29 cellular contexts compared by ENCODE assay signal in the genomic region with DNA sequence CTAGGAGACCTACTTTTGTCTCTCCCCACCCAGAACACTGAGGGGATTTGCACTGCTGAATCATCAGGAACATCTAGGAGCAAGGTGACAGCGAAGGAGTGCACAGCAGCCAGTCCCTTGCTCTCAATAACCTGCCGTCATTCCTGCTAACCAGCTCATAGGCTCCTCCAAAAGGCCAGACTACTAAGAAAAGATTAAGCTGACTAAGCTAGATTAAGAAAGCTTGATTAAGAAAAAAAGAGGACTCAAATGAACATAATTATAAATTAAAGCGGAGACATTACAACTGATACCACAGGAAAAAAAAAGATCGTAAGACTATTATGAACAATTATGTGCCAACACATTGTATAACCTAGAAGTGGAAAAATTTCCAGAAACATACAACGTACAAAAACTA.
"Had no signal": no experiment of that assay in that cellular context is flagged by ENCODE, and none has a peak within 500 bp of the region (broad histone marks: within the 10 kb centered on the region; RNA-seq: fewer than 3 reads in every experiment).

No MANE protein-coding gene starts in this region.

- H3K36me3 ChIP-seq: gastrocnemius medialis, heart left ventricle, left lung, ovary, spleen, suprapubic skin, transverse colon, upper lobe of right lung, uterus had no signal

- H3K4me1 Mint-ChIP-seq: naive thymus-derived CD4-positive, alpha-beta T cell; nephron; stimulated activated naive CD8-positive, alpha-beta T cell treated with anti-CD3 and anti-CD28 coated beads, Interleukin-15, amount 100 ng/mL, for 72 hours had no signal

- H2AFZ ChIP-seq: hepatocyte had no signal

- H3K9me3 Mint-ChIP-seq: nephron had no signal

- H3K36me3 Mint-ChIP-seq: naive thymus-derived CD4-positive, alpha-beta T cell had no signal

- H3K4me3 Mint-ChIP-seq: naive thymus-derived CD4-positive, alpha-beta T cell; nephron; stimulated activated naive CD8-positive, alpha-beta T cell treated with anti-CD3 and anti-CD28 coated beads, Interleukin-15, amount 100 ng/mL, for 72 hours had no signal

- H3K4me2 ChIP-seq: hepatocyte had no signal

- H3K79me2 ChIP-seq: hepatocyte had no signal

- H3K27me3 Mint-ChIP-seq: naive thymus-derived CD4-positive, alpha-beta T cell; stimulated activated naive CD8-positive, alpha-beta T cell treated with anti-CD3 and anti-CD28 coated beads, Interleukin-15, amount 100 ng/mL, for 72 hours had no signal

- H3K4me1 ChIP-seq: gastrocnemius medialis, heart left ventricle, left lung, psoas muscle, spleen, suprapubic skin, transverse colon, upper lobe of right lung, uterus had no signal

- H3K4me3 ChIP-seq: dorsolateral prefrontal cortex, gastrocnemius medialis, heart left ventricle, hepatocyte, left lung, ovary, psoas muscle, skin epidermis, spleen, suprapubic skin, transverse colon, upper lobe of right lung, uterus had no signal

- H3K27ac Mint-ChIP-seq: naive thymus-derived CD4-positive, alpha-beta T cell; nephron; stimulated activated naive CD8-positive, alpha-beta T cell treated with anti-CD3 and anti-CD28 coated beads, Interleukin-15, amount 100 ng/mL, for 72 hours had no signal

- ATAC-seq: esophagus mucosa; gastrocnemius medialis; heart left ventricle; left cardiac atrium; left lung; naive thymus-derived CD4-positive, alpha-beta T cell; psoas muscle; right cardiac atrium; stimulated activated naive CD8-positive, alpha-beta T cell treated with anti-CD3 and anti-CD28 coated beads, Interleukin-15, amount 100 ng/mL, for 72 hours; upper lobe of right lung had no signal

- H3K27ac ChIP-seq: dorsolateral prefrontal cortex, epithelial cell of prostate, gastrocnemius medialis, heart left ventricle, hepatocyte, left lung, ovary, psoas muscle, skin epidermis, spleen, suprapubic skin, transverse colon, upper lobe of right lung, uterus had no signal

- DNase-seq: dorsolateral prefrontal cortex; effector CD4-positive, alpha-beta T cell; foreskin fibroblast; gastrocnemius medialis; heart left ventricle; left cardiac atrium; left lung; mesenchymal stem cell; midbrain; naive thymus-derived CD4-positive, alpha-beta T cell; occipital lobe; ovary; posterior cingulate gyrus; psoas muscle; right cardiac atrium; spleen; stimulated activated CD4-positive, alpha-beta T cell treated with anti-CD3 and anti-CD28 coated beads, Interleukin-2, amount 100 ng/mL, for 48 hours; stimulated activated CD8-positive, alpha-beta memory T cell treated with anti-CD3 and anti-CD28 coated beads, Interleukin-4, amount 100 ng/mL, for 48 hours; stimulated activated naive CD4-positive, alpha-beta T cell; stimulated activated naive CD8-positive, alpha-beta T cell treated with anti-CD3 and anti-CD28 coated beads, Interleukin-15, amount 100 ng/mL, for 72 hours; transverse colon; upper lobe of right lung; uterus had no signal

- H3K27me3 ChIP-seq: dorsolateral prefrontal cortex, gastrocnemius medialis, heart left ventricle, hepatocyte, left lung, ovary, spleen, suprapubic skin, transverse colon, upper lobe of right lung, uterus had no signal

- H3K9me3 ChIP-seq: gastrocnemius medialis, heart left ventricle, left lung, ovary, psoas muscle, suprapubic skin, transverse colon, upper lobe of right lung, uterus had no signal
